ENCODE assay signal across 3 cellular contexts in genomic region chr11:72361321-72361720, GRCh38.
TF ChIP-seq lines count a peak whose summit lies in the region.

No MANE protein-coding gene starts in this region.

TF ChIP-seq in SK-N-SH, 30 proteins besides CTCF, POLR2A, EP300 and RAD21:
- TF ChIP-seq TAF1 (IDR thresholded peaks at IDR 0.05; ENCODE audit: borderline replicate concordance, low read depth, low read length) (no peak), SMC3 (IDR thresholded peaks at IDR 0.05; ENCODE audit: low read depth, low read length) (no peak), MEF2A (IDR thresholded peaks at IDR 0.05; ENCODE audit: borderline replicate concordance, low read depth) (no peak), SIN3A (IDR thresholded peaks at IDR 0.05; ENCODE audit: borderline replicate concordance, low read depth, low read length) (no peak), JUND (IDR thresholded peaks at IDR 0.05) (no peak), GATA2 (CRISPR knock-in tag; IDR thresholded peaks at IDR 0.05) (peak; percentile 82), RCOR1 (IDR thresholded peaks at IDR 0.05; ENCODE audit: low read length) (peak; percentile 34; the same call in 1 of the 2 replicates), PBX3 (IDR thresholded peaks at IDR 0.05) (no peak), MXI1 (IDR thresholded peaks at IDR 0.05; ENCODE audit: low read depth, low read length) (no peak)

TF ChIP-seq in SK-N-SH treated with all-trans-retinoic acid at 6 μM for 48 hours, 23 proteins besides CTCF, POLR2A, EP300 and RAD21 (continued from another document):
- TF ChIP-seq PATZ1 (CRISPR knock-in tag; IDR thresholded peaks at IDR 0.05; ENCODE audit: borderline replicate concordance) (no peak), TOX (CRISPR knock-in tag; IDR thresholded peaks at IDR 0.05; ENCODE audit: borderline replicate concordance) (no peak), OSR1 (CRISPR knock-in tag; IDR thresholded peaks at IDR 0.05) (no peak), PPARA (CRISPR knock-in tag; IDR thresholded peaks at IDR 0.05; ENCODE audit: borderline replicate concordance) (no peak), TCF4 (CRISPR knock-in tag; IDR thresholded peaks at IDR 0.05; ENCODE audit: borderline replicate concordance) (no peak), CSRNP3 (CRISPR knock-in tag; IDR thresholded peaks at IDR 0.05) (no peak), RARB (CRISPR knock-in tag; IDR thresholded peaks at IDR 0.05) (no peak), GLIS3 (CRISPR knock-in tag; IDR thresholded peaks at IDR 0.05) (no peak), ZNF8 (CRISPR knock-in tag; IDR thresholded peaks at IDR 0.05) (no peak), ARNTL (CRISPR knock-in tag; IDR thresholded peaks at IDR 0.05; ENCODE audit: borderline replicate concordance, low read depth) (no peak), BACH2 (CRISPR knock-in tag; IDR thresholded peaks at IDR 0.05; ENCODE audit: borderline replicate concordance) (no peak), SNAI2 (CRISPR knock-in tag; IDR thresholded peaks at IDR 0.05) (no peak), ISL1 (CRISPR knock-in tag; IDR thresholded peaks at IDR 0.05) (no peak)

TF ChIP-seq in K562, 482 proteins besides CTCF, POLR2A, EP300 and RAD21:
- TF ChIP-seq RBFOX2 (IDR thresholded peaks at IDR 0.05; ENCODE audit: low read depth, low read length) (no peak), ATF6 (CRISPR knock-in tag; IDR thresholded peaks at IDR 0.05) (0 out of 2 replicates have a peak, but pooled peaks have one; percentile 45), HDAC6 (IDR thresholded peaks at IDR 0.05; ENCODE audit: low read depth, low read length) (no peak)
